Comparison of ENCODE assay signal across 1 cellular context in the genomic region with DNA sequence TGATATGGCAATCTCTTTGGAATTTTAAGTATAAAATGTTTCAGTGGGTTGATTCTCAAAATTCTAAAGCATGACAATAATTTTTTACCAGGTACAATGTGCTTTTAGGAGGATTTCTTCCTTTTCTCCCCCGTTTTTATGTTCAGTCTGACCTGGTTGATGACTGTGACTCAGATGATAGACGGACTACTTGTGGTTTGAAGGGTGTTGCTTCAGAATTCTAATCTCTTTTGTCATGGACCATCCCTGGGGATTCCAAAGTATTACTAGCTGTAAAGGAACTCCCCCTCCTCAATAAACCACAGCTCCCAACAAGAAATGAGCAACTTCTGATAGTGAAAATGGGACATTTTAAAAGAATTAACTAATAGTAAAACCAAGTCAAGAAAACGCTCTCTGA.
TF ChIP-seq lines count a peak whose summit lies in the region.

No MANE protein-coding gene starts in this region.

TF ChIP-seq in K562, 482 proteins besides CTCF, POLR2A, EP300 and RAD21 (continued from another document and continues in another):
- TF ChIP-seq FOXP4 (CRISPR knock-in tag; IDR thresholded peaks at IDR 0.05; ENCODE audit: borderline replicate concordance) (no peak), ELK3 (CRISPR knock-in tag; IDR thresholded peaks at IDR 0.05) (no peak), SOX6 (IDR thresholded peaks at IDR 0.05) (0 out of 2 replicates have a peak, but pooled peaks have one; percentile 19), FOSL1 (tag; conservative IDR thresholded peaks at IDR 0.05) (peak; percentile 91), ESRRB (CRISPR knock-in tag; IDR thresholded peaks at IDR 0.05; ENCODE audit: borderline replicate concordance) (no peak), KDM1A (IDR thresholded peaks at IDR 0.05) (peak; percentile 39 to 50; a peak in 3 of 4 replicates), RCOR1 (IDR thresholded peaks at IDR 0.05; ENCODE audit: borderline replicate concordance in 1 of 2, low read depth in 2 of 2, low read length in 2 of 2) (0 out of 4 replicates have a peak, but pooled peaks of 1 of the 2 experiments have one; percentile 32), ELF4 (CRISPR knock-in tag; IDR thresholded peaks at IDR 0.05) (no peak), MEIS2 (IDR thresholded peaks at IDR 0.05; ENCODE audit: partially characterized antibody) (peak; percentile 75), PKNOX1 (IDR thresholded peaks at IDR 0.05) (peak; percentile 84), CBFA2T3 (IDR thresholded peaks at IDR 0.05) (peak; percentile 49; the same call in 1 of the 2 replicates), ARID1B (IDR thresholded peaks at IDR 0.05) (peak; percentile 81), SMARCA4 (IDR thresholded peaks at IDR 0.05) (peak; percentile 86), SMC3 (conservative IDR thresholded peaks at IDR 0.05; ENCODE audit: insufficient read depth, low read depth, low read length) (no peak), NR2C2 (CRISPR knock-in tag; IDR thresholded peaks at IDR 0.05) (no peak), NR2C2 (tag; IDR thresholded peaks at IDR 0.05) (no peak), ZNF583 (CRISPR knock-in tag; IDR thresholded peaks at IDR 0.05) (no peak), NR2F6 (CRISPR knock-in tag; IDR thresholded peaks at IDR 0.05) (no peak), ZNF175 (CRISPR knock-in tag; IDR thresholded peaks at IDR 0.05; ENCODE audit: low read depth) (no peak), ZNF282 (CRISPR knock-in tag; IDR thresholded peaks at IDR 0.05) (no peak), ZNF253 (CRISPR knock-in tag; conservative IDR thresholded peaks at IDR 0.05) (no peak), CHD1 (IDR thresholded peaks at IDR 0.05; ENCODE audit: low read length) (no peak), PML (IDR thresholded peaks at IDR 0.05; ENCODE audit: low read length) (no peak), ZNF431 (CRISPR knock-in tag; IDR thresholded peaks at IDR 0.05) (no peak), ZNF134 (CRISPR knock-in tag; conservative IDR thresholded peaks at IDR 0.05) (no peak), CEBPB (tag; IDR thresholded peaks at IDR 0.05) (peak; percentile 77), TFAP4 (CRISPR knock-in tag; IDR thresholded peaks at IDR 0.05; ENCODE audit: borderline replicate concordance) (no peak), MXI1 (IDR thresholded peaks at IDR 0.05; ENCODE audit: low read depth, low read length) (no peak), NCOR1 (IDR thresholded peaks at IDR 0.05) (peak; percentile 48; the same call in 1 of the 2 replicates), CEBPG (CRISPR knock-in tag; IDR thresholded peaks at IDR 0.05) (peak; percentile 39; the same call in 1 of the 2 replicates), CEBPG (tag; conservative IDR thresholded peaks at IDR 0.05 in 1 of 2, IDR thresholded peaks at IDR 0.05 in 1 of 2) (peak; percentile 67 to 88; a peak in 3 of 4 replicates), POLR3G (IDR thresholded peaks at IDR 0.05; ENCODE audit: extremely low read depth, insufficient read length, insufficient replicate concordance) (no peak), SMARCE1 (IDR thresholded peaks at IDR 0.05) (peak; percentile 82), TCF7 (IDR thresholded peaks at IDR 0.05; ENCODE audit: borderline replicate concordance) (no peak), EP400 (IDR thresholded peaks at IDR 0.05) (0 out of 2 replicates have a peak, but pooled peaks have one; percentile 9), ZNF3 (CRISPR knock-in tag; IDR thresholded peaks at IDR 0.05) (no peak), HDGF (IDR thresholded peaks at IDR 0.05) (no peak), ZNF263 (CRISPR knock-in tag; IDR thresholded peaks at IDR 0.05; ENCODE audit: borderline replicate concordance) (no peak)
- TF ChIP-seq, protein P1, sequence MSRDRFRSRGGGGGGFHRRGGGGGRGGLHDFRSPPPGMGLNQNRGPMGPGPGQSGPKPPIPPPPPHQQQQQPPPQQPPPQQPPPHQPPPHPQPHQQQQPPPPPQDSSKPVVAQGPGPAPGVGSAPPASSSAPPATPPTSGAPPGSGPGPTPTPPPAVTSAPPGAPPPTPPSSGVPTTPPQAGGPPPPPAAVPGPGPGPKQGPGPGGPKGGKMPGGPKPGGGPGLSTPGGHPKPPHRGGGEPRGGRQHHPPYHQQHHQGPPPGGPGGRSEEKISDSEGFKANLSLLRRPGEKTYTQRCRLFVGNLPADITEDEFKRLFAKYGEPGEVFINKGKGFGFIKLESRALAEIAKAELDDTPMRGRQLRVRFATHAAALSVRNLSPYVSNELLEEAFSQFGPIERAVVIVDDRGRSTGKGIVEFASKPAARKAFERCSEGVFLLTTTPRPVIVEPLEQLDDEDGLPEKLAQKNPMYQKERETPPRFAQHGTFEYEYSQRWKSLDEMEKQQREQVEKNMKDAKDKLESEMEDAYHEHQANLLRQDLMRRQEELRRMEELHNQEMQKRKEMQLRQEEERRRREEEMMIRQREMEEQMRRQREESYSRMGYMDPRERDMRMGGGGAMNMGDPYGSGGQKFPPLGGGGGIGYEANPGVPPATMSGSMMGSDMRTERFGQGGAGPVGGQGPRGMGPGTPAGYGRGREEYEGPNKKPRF (IDR thresholded peaks at IDR 0.05; ENCODE audit: low read depth, low read length), result no peak
- TF ChIP-seq, protein P2, sequence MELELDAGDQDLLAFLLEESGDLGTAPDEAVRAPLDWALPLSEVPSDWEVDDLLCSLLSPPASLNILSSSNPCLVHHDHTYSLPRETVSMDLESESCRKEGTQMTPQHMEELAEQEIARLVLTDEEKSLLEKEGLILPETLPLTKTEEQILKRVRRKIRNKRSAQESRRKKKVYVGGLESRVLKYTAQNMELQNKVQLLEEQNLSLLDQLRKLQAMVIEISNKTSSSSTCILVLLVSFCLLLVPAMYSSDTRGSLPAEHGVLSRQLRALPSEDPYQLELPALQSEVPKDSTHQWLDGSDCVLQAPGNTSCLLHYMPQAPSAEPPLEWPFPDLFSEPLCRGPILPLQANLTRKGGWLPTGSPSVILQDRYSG (tag; conservative IDR thresholded peaks at IDR 0.05; ENCODE audit: low read depth), result no peak
- TF ChIP-seq, protein P3, sequence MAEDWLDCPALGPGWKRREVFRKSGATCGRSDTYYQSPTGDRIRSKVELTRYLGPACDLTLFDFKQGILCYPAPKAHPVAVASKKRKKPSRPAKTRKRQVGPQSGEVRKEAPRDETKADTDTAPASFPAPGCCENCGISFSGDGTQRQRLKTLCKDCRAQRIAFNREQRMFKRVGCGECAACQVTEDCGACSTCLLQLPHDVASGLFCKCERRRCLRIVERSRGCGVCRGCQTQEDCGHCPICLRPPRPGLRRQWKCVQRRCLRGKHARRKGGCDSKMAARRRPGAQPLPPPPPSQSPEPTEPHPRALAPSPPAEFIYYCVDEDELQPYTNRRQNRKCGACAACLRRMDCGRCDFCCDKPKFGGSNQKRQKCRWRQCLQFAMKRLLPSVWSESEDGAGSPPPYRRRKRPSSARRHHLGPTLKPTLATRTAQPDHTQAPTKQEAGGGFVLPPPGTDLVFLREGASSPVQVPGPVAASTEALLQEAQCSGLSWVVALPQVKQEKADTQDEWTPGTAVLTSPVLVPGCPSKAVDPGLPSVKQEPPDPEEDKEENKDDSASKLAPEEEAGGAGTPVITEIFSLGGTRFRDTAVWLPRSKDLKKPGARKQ (CRISPR knock-in tag; IDR thresholded peaks at IDR 0.05), result no peak
- TF ChIP-seq, protein P4, sequence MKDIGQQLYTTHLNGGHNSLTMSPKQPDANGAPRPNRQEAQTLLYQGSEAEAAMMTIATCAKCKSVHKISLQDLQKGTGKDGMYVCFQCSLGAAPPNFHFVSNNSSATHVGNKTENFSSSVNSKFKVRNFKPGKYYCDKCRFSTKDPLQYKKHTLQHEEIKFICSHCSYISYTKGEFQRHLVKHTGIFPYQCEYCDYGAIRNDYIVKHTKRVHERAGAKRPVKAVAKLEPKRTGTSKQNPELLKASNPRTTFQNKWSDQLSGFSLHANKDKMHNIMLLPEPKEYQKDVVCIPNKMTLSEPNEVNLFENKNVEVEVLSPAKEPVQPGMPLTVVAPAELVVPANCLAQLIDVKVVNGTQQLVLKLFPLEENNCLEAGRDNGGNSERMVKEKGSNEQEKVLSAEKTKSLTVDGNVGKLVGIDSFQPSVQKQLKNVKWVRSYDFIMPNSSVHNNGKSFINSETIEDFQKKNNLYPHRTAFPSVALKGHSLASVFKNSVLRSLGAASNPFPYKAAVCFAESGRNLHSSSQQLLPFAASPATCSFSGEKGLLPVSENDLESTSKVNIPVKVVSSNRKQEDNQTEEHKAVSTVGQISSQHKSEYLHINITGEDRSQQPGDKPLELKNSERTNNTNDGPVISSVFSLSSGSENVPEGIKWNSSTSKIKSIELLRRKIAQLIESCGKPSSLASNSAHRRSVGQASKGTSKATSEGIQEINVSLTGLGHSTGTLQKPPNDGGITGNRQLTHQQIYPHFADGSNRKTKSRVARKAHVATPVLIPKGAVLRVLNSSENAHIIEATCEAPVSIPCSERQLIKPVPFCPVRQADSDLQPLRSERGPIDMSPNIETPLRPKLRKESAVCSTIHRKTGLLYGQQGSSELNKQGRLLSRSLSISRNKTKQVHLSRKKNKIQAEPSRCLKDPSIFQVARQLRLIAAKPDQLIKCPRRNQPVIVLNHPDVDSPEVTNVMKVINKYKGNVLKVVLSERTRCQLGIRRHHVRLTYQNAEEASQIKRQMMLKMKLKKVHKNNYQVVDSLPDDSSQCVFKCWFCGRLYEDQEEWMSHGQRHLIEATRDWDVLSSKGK (CRISPR knock-in tag; IDR thresholded peaks at IDR 0.05), result no peak
- TF ChIP-seq, protein P5, sequence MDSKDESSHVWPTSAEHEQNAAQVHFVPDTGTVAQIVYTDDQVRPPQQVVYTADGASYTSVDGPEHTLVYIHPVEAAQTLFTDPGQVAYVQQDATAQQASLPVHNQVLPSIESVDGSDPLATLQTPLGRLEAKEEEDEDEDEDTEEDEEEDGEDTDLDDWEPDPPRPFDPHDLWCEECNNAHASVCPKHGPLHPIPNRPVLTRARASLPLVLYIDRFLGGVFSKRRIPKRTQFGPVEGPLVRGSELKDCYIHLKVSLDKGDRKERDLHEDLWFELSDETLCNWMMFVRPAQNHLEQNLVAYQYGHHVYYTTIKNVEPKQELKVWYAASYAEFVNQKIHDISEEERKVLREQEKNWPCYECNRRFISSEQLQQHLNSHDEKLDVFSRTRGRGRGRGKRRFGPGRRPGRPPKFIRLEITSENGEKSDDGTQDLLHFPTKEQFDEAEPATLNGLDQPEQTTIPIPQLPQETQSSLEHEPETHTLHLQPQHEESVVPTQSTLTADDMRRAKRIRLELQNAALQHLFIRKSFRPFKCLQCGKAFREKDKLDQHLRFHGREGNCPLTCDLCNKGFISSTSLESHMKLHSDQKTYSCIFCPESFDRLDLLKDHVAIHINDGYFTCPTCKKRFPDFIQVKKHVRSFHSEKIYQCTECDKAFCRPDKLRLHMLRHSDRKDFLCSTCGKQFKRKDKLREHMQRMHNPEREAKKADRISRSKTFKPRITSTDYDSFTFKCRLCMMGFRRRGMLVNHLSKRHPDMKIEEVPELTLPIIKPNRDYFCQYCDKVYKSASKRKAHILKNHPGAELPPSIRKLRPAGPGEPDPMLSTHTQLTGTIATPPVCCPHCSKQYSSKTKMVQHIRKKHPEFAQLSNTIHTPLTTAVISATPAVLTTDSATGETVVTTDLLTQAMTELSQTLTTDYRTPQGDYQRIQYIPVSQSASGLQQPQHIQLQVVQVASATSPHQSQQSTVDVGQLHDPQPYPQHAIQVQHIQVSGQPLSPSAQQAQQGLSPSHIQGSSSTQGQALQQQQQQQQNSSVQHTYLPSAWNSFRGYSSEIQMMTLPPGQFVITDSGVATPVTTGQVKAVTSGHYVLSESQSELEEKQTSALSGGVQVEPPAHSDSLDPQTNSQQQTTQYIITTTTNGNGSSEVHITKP (IDR thresholded peaks at IDR 0.05; ENCODE audit: partially characterized antibody), result peak; percentile 59
- TF ChIP-seq, protein P6, sequence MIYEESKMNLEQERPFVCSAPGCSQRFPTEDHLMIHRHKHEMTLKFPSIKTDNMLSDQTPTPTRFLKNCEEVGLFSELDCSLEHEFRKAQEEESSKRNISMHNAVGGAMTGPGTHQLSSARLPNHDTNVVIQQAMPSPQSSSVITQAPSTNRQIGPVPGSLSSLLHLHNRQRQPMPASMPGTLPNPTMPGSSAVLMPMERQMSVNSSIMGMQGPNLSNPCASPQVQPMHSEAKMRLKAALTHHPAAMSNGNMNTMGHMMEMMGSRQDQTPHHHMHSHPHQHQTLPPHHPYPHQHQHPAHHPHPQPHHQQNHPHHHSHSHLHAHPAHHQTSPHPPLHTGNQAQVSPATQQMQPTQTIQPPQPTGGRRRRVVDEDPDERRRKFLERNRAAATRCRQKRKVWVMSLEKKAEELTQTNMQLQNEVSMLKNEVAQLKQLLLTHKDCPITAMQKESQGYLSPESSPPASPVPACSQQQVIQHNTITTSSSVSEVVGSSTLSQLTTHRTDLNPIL (CRISPR knock-in tag; IDR thresholded peaks at IDR 0.05), result no peak
